In the genomic region with DNA sequence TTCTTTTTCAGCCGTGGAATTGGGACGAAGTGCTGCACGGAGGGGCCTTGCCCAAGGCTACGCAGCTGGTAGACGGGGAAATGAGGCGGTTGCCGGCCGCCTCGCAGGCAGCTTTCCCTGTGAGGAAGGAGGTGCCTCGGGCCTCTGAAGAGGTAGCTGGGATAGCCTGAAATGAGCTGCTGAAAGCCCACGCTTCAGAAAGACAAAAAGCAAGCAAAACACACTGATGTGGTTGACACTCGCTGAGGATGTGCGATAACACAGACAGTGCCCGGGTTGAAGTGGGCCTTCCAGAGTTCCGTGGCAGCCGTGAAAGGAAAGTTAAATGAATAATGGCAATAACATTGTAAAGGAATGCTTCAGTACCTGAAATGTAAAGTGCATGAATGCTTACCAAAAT, we compare ENCODE assay signal across 11 cellular contexts. TPM values are rescaled to one million over a fixed set of nuclear protein-coding genes. Genes with fewer than 3 reads are reported as not detected.
DNase-seq lines count a peak whose midpoint lies in the region; ATAC-seq and TF ChIP-seq lines count a peak whose summit lies in the region.
"Had no signal": no experiment of that assay in that cellular context is flagged by ENCODE, and none has a peak within 500 bp of the region (broad histone marks: within the 10 kb centered on the region; RNA-seq: fewer than 3 reads in every experiment).

No MANE protein-coding gene starts in this region.

- no peaks in the 10 kb centered on the region for H3K79me2 ChIP-seq in GM23338 (replicated peaks; ENCODE audit: insufficient read depth)

- DNase-seq in GM23338 (ENCODE audit: low spot score) (no peak), NCI-H226 (no peak), mesenchymal stem cell (no peak), GM13977 (ENCODE audit: low spot score) (no peak), retina (no peak)
- peak; percentile 66 for DNase-seq in activated CD8-positive, alpha-beta T cell treated with anti-CD3 and anti-CD28 coated beads for 36 hours
- peak; percentile 18 for DNase-seq in activated naive CD8-positive, alpha-beta T cell treated with anti-CD3 and anti-CD28 coated beads, Interleukin-2, amount 50 U/mL, for 16 hours (ENCODE audit: low read depth, low spot score)
- DNase-seq in stimulated activated CD4-positive, alpha-beta T cell treated with anti-CD3 and anti-CD28 coated beads, Interleukin-2, amount 100 ng/mL, for 24 hours: peak; percentile 53 to 56
- DNase-seq: aorta, EL, mesendoderm had no signal

- no peaks in the 10 kb centered on the region for H3K79me1 ChIP-seq in mesenchymal stem cell (replicated peaks; ENCODE audit: low read length, poor library complexity, severe bottlenecking)

- no peaks in the 10 kb centered on the region for H3K9me3 ChIP-seq in mesenchymal stem cell (ENCODE audit: control insufficient read depth, low read length)

- no peak overlapping the region for H4K8ac ChIP-seq in mesenchymal stem cell (ENCODE audit: low read length)

- no peak overlapping the region for H2AK5ac ChIP-seq in mesenchymal stem cell (ENCODE audit: low read length, severe bottlenecking)

- peak overlapping the region in 1 of 2 experiments; percentile 14 for H3K14ac ChIP-seq in mesenchymal stem cell (ENCODE audit: low read length in 2 of 2)

- peaks cover 13% of the 10 kb centered on the region for H3K4me1 Mint-ChIP-seq in GM23338
- peaks cover 86% of the 10 kb centered on the region for H3K4me1 Mint-ChIP-seq in activated CD8-positive, alpha-beta T cell treated with anti-CD3 and anti-CD28 coated beads for 36 hours (ENCODE audit: low read depth)

- H4K91ac ChIP-seq in mesenchymal stem cell (ENCODE audit: low read length): no peak overlapping the region

- H3K4me1 ChIP-seq in GM23338 (ENCODE audit: insufficient read depth) (no peaks in the 10 kb centered on the region), mesenchymal stem cell (ENCODE audit: control insufficient read depth, insufficient read depth, low read depth, low read length) (no peaks in the 10 kb centered on the region)

- in situ Hi-C loops in GM13977 (cut with MboI; ENCODE audit: low pct_unique_long_range_greater_than_20kb, low sequenced_read_pairs, unreplicated experiment): loop anchor here (5.0 kb wide), 1 partner anchor 362 kb away; no protein-coding TSS in a partner anchor

- H3K27me3 Mint-ChIP-seq in GM23338 (ENCODE audit: insufficient read depth, low read depth, poor library complexity): peaks cover 3% of the 10 kb centered on the region
- H3K27me3 Mint-ChIP-seq in activated CD8-positive, alpha-beta T cell treated with anti-CD3 and anti-CD28 coated beads for 36 hours: no peaks in the 10 kb centered on the region

- H3K4me3 Mint-ChIP-seq in GM23338: no peak overlapping the region
- H3K4me3 Mint-ChIP-seq in activated CD8-positive, alpha-beta T cell treated with anti-CD3 and anti-CD28 coated beads for 36 hours: peak overlapping the region; percentile 66

- CTCF ChIA-PET in activated CD8-positive, alpha-beta T cell treated with anti-CD3 and anti-CD28 coated beads for 36 hours (lab: Charles Lee): interaction anchor here (1.2 to 16.8 kb wide), 9 partner anchors 9 to 363 kb away, joined by 3 to 301 read pairs (median 5); partner anchors contain the start of gene S1PR1

- POLR2A ChIA-PET in activated CD8-positive, alpha-beta T cell treated with anti-CD3 and anti-CD28 coated beads for 36 hours (lab: Charles Lee): interaction anchor here (0.6 to 4.8 kb wide), 11 partner anchors 9 to 335 kb away, joined by 3 to 39 read pairs (median 5); no protein-coding TSS in a partner anchor

- H3K27ac ChIP-seq in GM23338 (ENCODE audit: low read depth) (no peak overlapping the region), mesenchymal stem cell (ENCODE audit: low read length, poor library complexity, severe bottlenecking) (no peak overlapping the region)

- H3K4me2 ChIP-seq in GM23338 (no peak overlapping the region), mesenchymal stem cell (ENCODE audit: low read length, poor library complexity, severe bottlenecking) (no peak overlapping the region)

- no peaks in the 10 kb centered on the region for H3F3A ChIP-seq in GM23338 (replicated peaks; ENCODE audit: low read depth)

- WGBS in mesenchymal stem cell: 89% methylated on average over 16 of the region's 16 CpGs

- ATAC-seq in GM23338: 0 out of 3 replicates have a peak, but pooled peaks have one; percentile 24
- ATAC-seq in activated CD8-positive, alpha-beta T cell treated with anti-CD3 and anti-CD28 coated beads for 36 hours: peak; percentile 67

- no peak overlapping the region for H3K18ac ChIP-seq in mesenchymal stem cell (ENCODE audit: low read depth in 1 of 2, low read length in 2 of 2)

- intact Hi-C loops in activated CD8-positive, alpha-beta T cell treated with anti-CD3 and anti-CD28 coated beads for 36 hours (cut with micrococcal nuclease): no loop called here

- H4K20me1 ChIP-seq in GM23338 (replicated peaks; ENCODE audit: insufficient read depth): no peaks in the 10 kb centered on the region

- H2BK12ac ChIP-seq in mesenchymal stem cell (ENCODE audit: low read length in 2 of 2): no peak overlapping the region

- no peak overlapping the region for H3K27ac Mint-ChIP-seq in GM23338
- H3K27ac Mint-ChIP-seq in activated CD8-positive, alpha-beta T cell treated with anti-CD3 and anti-CD28 coated beads for 36 hours: peak overlapping the region; percentile 87

- H3K27me3 ChIP-seq in GM23338 (ENCODE audit: insufficient read depth) (no peaks in the 10 kb centered on the region), mesenchymal stem cell (ENCODE audit: control insufficient read depth in 1 of 2, insufficient read depth in 1 of 2, low read length in 2 of 2) (peaks cover 0 to 6% of the 10 kb centered on the region in 2 experiments)

- no peak overlapping the region for H2BK5ac ChIP-seq in mesenchymal stem cell (ENCODE audit: low read depth, low read length, poor library complexity, severe bottlenecking)

- H2BK15ac ChIP-seq in mesenchymal stem cell (ENCODE audit: low read depth, poor library complexity, severe bottlenecking): no peak overlapping the region

- no peaks in the 10 kb centered on the region for H3K9me3 Mint-ChIP-seq in GM23338
- H3K9me3 Mint-ChIP-seq in activated CD8-positive, alpha-beta T cell treated with anti-CD3 and anti-CD28 coated beads for 36 hours: peaks cover 5% of the 10 kb centered on the region

- H3K9ac ChIP-seq in mesenchymal stem cell (ENCODE audit: low read length): no peak overlapping the region

- no peaks in the 10 kb centered on the region for H3K36me3 Mint-ChIP-seq in GM23338 (ENCODE audit: low read depth)
- peaks cover 8% of the 10 kb centered on the region for H3K36me3 Mint-ChIP-seq in activated CD8-positive, alpha-beta T cell treated with anti-CD3 and anti-CD28 coated beads for 36 hours (ENCODE audit: low read depth)

- H3K4ac ChIP-seq in mesenchymal stem cell (ENCODE audit: low read depth in 1 of 2, low read length in 2 of 2): no peak overlapping the region

- H3K23ac ChIP-seq in mesenchymal stem cell (ENCODE audit: low read length in 2 of 2): no peak overlapping the region

- no peak overlapping the region for H3K4me3 ChIP-seq in GM23338
- H3K4me3 ChIP-seq in mesenchymal stem cell (ENCODE audit: insufficient read depth in 1 of 2, low read depth in 1 of 2, low read length in 2 of 2): no peak overlapping the region

- H3K36me3 ChIP-seq in GM23338 (ENCODE audit: insufficient read depth): no peaks in the 10 kb centered on the region
- no peaks in the 10 kb centered on the region for H3K36me3 ChIP-seq in mesenchymal stem cell (ENCODE audit: control insufficient read depth in 1 of 2, insufficient read depth in 2 of 2, low read depth in 1 of 2, low read length in 2 of 2)

- H2AFZ ChIP-seq in GM23338 (peak overlapping the region; percentile 89; the same call in 1 of the 2 replicates), mesenchymal stem cell (ENCODE audit: low read depth, low read length) (no peak overlapping the region)

- no peak overlapping the region for H2BK120ac ChIP-seq in mesenchymal stem cell (ENCODE audit: low read depth, low read length)

- H3K9me2 ChIP-seq in GM23338 (ENCODE audit: insufficient read depth): no peaks in the 10 kb centered on the region

- no peak for TF ChIP-seq CTCF in GM23338 (conservative IDR thresholded peaks at IDR 0.05; ENCODE audit: low read depth in 2 of 2)
- no peak for TF ChIP-seq CTCF in activated CD8-positive, alpha-beta T cell treated with anti-CD3 and anti-CD28 coated beads for 36 hours (IDR thresholded peaks at IDR 0.05)
- no peak for TF ChIP-seq CTCF in GM13977 (IDR thresholded peaks at IDR 0.05; ENCODE audit: extremely low read depth, insufficient read depth, missing control alignments)

TF ChIP-seq in GM23338, 12 proteins besides CTCF, POLR2A, EP300 and RAD21 (continues in another document):
- no peak for TF ChIP-seq EZH2 (IDR thresholded peaks at IDR 0.05; ENCODE audit: low read depth, unreplicated experiment)
- no peak for TF ChIP-seq NANOG (IDR thresholded peaks at IDR 0.05; ENCODE audit: borderline replicate concordance)
- no peak for TF ChIP-seq JUNB (IDR thresholded peaks at IDR 0.05; ENCODE audit: unreplicated experiment)
- no peak for TF ChIP-seq ZNF331 (CRISPR knock-in tag; IDR thresholded peaks at IDR 0.05; ENCODE audit: low read depth)
- no peak for TF ChIP-seq ZNF114 (CRISPR knock-in tag; IDR thresholded peaks at IDR 0.05)
- TF ChIP-seq EZH2phosphoT487 (IDR thresholded peaks at IDR 0.05; ENCODE audit: unreplicated experiment): no peak

RNA-seq across cellular contexts. Expression of gene S1PR1, which starts 47.2 kb away (rescaled TPM):
- 4.1 and 5.2 TPM in 2 replicates for total RNA-seq in GM23338 (2014; rRNA removed; shearing (Covaris generic))
- 2.6 and 2.7 TPM in 2 replicates for polyA plus RNA-seq in GM23338 (2016; fragmentation: Nextera tagmentation; extraction: Ambion mirVana)
- 10 to 100 TPM; 63.9 to 66.4 TPM for total RNA-seq in activated CD8-positive, alpha-beta T cell treated with anti-CD3 and anti-CD28 coated beads for 36 hours
- 3.3 TPM for polyA plus RNA-seq in mesenchymal stem cell (2013, experiment 1 of 2)
- 3.9 TPM for polyA plus RNA-seq in mesenchymal stem cell (2013, experiment 2 of 2)

Comparison
In these comparisons a context has a peak if more than half of its experiments do, and no peak if none do; other contexts are left out.
1. DNase-seq: peak in activated CD8-positive, alpha-beta T cell treated with anti-CD3 and anti-CD28 coated beads for 36 hours (single experiment), activated naive CD8-positive, alpha-beta T cell treated with anti-CD3 and anti-CD28 coated beads, Interleukin-2, amount 50 U/mL, for 16 hours (single experiment) and stimulated activated CD4-positive, alpha-beta T cell treated with anti-CD3 and anti-CD28 coated beads, Interleukin-2, amount 100 ng/mL, for 24 hours (2 of 2); none in GM23338 (single experiment), NCI-H226 (single experiment), mesenchymal stem cell (single experiment), GM13977 (single experiment) and retina (single experiment).
2. RNA of gene S1PR1, which starts 47.2 kb away (total RNA-seq): 63.9 to 66.4 TPM in activated CD8-positive, alpha-beta T cell treated with anti-CD3 and anti-CD28 coated beads for 36 hours; 4.1 to 5.2 TPM in GM23338; every median in the first group is over 10 times any median in the second.